In genomic region chr6:4319992-4320683, GRCh38 we compare ENCODE assay signal across 9 cellular contexts.
DNase-seq lines count a peak whose midpoint lies in the region; ATAC-seq and TF ChIP-seq lines count a peak whose summit lies in the region.
"Had no signal": no experiment of that assay in that cellular context is flagged by ENCODE, and none has a peak within 500 bp of the region (broad histone marks: within the 10 kb centered on the region; RNA-seq: fewer than 3 reads in every experiment).

No MANE protein-coding gene starts in this region.

- H3K4me3 Mint-ChIP-seq in mesothelial cell of epicardium: no peak overlapping the region
- H3K4me3 Mint-ChIP-seq: CD4-positive, alpha-beta memory T cell had no signal

- H3K36me3 Mint-ChIP-seq in mesothelial cell of epicardium: no peaks in the 10 kb centered on the region

- H3K4me3 ChIP-seq in colonic mucosa (no peak overlapping the region), lower leg skin (ENCODE audit: low read depth, poor library complexity, severe bottlenecking) (no peak overlapping the region)

- peak overlapping the region; percentile 77 for H3K27ac ChIP-seq in colonic mucosa

- intact Hi-C loops in colonic mucosa (cut with DNase I): loop anchor here (10.0 kb wide), 1 partner anchor 455 kb away; the partner anchor contains the start of gene CDYL
- intact Hi-C loops in lower leg skin (cut with DNase I; ENCODE audit: low total_unique reads): no loop called here

- ATAC-seq in HG03520 (IDR thresholded peaks at IDR 0.05; ENCODE audit: unreplicated experiment) (no peak), HG02759 (IDR thresholded peaks at IDR 0.05; ENCODE audit: unreplicated experiment) (no peak)

- H3K27me3 ChIP-seq in colonic mucosa: no peaks in the 10 kb centered on the region

- H3K4me1 Mint-ChIP-seq in mesothelial cell of epicardium: peaks cover 66% of the 10 kb centered on the region
- H3K4me1 Mint-ChIP-seq: CD4-positive, alpha-beta memory T cell had no signal

- no peaks in the 10 kb centered on the region for H3K27me3 Mint-ChIP-seq in mesothelial cell of epicardium (ENCODE audit: low read depth)

- DNase-seq in AML-193 (lab: John Stamatoyannopoulos, UW) (peak; percentile 27 to 33), NCI-H226 (peak; percentile 64), colonic mucosa (no peak), mesothelial cell of epicardium (ENCODE audit: low spot score in 2 of 2, unreplicated experiment in 2 of 2) (no peak), NCI-H1930 (lab: John Stamatoyannopoulos, UW) (no peak), lower leg skin (ENCODE audit: low spot score in 2 of 2) (no peak)
- DNase-seq: CD4-positive, alpha-beta memory T cell had no signal

- H3K4me1 ChIP-seq in colonic mucosa: peaks cover 8% of the 10 kb centered on the region

- 22 to 28% methylated on average over 4 of the region's 4 CpGs for WGBS in lower leg skin, 2 donors

- TF ChIP-seq POLR2A in lower leg skin (IDR thresholded peaks at IDR 0.05): no peak

- H3K9me3 Mint-ChIP-seq in mesothelial cell of epicardium: peaks cover 6% of the 10 kb centered on the region

- no peak for TF ChIP-seq CTCF in colonic mucosa (IDR thresholded peaks at IDR 0.05)
- TF ChIP-seq CTCF in mesothelial cell of epicardium (IDR thresholded peaks at IDR 0.05; ENCODE audit: unreplicated experiment): no peak
- TF ChIP-seq CTCF in lower leg skin (IDR thresholded peaks at IDR 0.05): no peak

- no peaks in the 10 kb centered on the region for H3K9me3 ChIP-seq in colonic mucosa

- peak overlapping the region; percentile 55 for H3K27ac Mint-ChIP-seq in mesothelial cell of epicardium
- H3K27ac Mint-ChIP-seq: CD4-positive, alpha-beta memory T cell had no signal

- no peaks in the 10 kb centered on the region for H3K36me3 ChIP-seq in colonic mucosa

- peak overlapping the region in 1 of 2 donors; percentile 55 for H3K9ac ChIP-seq in colonic mucosa (ENCODE audit: low read depth in 2 of 2, low read length in 2 of 2)

Comparison
In these comparisons a context has a peak if more than half of its experiments do, and no peak if none do; other contexts are left out.
1. DNase-seq: peak in AML-193 (2 of 2) and NCI-H226 (single experiment); none in colonic mucosa (single experiment), mesothelial cell of epicardium (0 of 2), NCI-H1930 (0 of 2) and lower leg skin (0 of 2).